Comparison of ENCODE assay signal across 1 cellular context in the genomic region with DNA sequence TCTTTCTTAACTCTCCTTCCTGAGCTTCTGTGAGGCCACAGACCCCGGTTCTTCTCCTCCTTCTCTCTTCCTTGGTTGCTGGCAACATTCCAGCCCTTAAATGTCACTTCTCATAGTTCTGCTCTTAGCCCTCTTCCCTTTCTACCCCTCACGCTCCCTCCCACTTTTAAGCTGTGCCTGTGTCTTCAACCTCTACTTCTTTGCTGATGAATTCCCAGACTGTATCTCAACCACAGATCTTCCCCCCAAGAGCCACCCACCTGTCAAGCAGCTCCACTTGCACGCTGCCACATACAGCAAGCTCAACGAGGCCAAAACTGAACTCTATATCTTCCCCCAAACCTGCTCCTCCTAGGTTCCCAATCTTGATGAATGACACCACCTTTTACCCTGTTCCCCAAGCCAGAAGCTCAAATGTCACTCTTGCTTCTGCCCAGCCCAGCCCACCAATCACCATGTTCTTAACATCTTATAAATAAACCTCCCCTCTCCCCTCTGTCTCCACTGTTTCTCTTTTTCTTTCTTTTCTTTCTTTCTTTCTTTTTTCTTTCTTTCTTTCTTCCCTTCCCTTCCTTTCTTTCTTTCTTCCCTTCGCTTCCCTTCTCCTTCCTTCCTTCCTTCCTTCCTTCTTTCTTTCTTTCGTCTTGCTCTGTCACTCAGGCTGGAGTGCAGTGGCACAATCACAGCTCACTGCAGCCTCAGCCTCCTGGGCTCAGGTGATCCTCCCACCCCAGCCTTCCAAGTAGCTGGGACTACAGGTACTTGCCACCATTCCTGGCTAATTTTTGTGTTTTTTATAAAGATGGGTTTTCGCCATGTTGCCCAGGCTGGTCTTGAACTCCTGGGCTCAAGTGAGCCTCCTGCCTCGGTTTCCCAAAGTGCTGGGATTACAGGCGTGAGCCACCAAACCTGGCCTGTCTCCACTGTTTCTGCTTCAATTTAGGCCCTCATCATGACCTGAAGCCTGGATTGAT.
TF ChIP-seq lines count a peak whose summit lies in the region.

No MANE protein-coding gene starts in this region.

TF ChIP-seq in K562, 482 proteins besides CTCF, POLR2A, EP300 and RAD21 (continued from another document and continues in another):
- no peak for TF ChIP-seq ZNF274 (IDR thresholded peaks at IDR 0.05; ENCODE audit: borderline replicate concordance, low read depth, low read length)
- no peak for TF ChIP-seq BCL6 (CRISPR knock-in tag; IDR thresholded peaks at IDR 0.05)
- TF ChIP-seq, protein P1, sequence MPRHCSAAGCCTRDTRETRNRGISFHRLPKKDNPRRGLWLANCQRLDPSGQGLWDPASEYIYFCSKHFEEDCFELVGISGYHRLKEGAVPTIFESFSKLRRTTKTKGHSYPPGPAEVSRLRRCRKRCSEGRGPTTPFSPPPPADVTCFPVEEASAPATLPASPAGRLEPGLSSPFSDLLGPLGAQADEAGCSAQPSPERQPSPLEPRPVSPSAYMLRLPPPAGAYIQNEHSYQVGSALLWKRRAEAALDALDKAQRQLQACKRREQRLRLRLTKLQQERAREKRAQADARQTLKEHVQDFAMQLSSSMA (CRISPR knock-in tag; IDR thresholded peaks at IDR 0.05) = no peak
- no peak for TF ChIP-seq CAMTA2 (CRISPR knock-in tag; conservative IDR thresholded peaks at IDR 0.05)
- no peak for TF ChIP-seq POU5F1 (IDR thresholded peaks at IDR 0.05; ENCODE audit: borderline replicate concordance, low read depth, low read length, partially characterized antibody)
- no peak for TF ChIP-seq HIVEP1 (CRISPR knock-in tag; IDR thresholded peaks at IDR 0.05)
- TF ChIP-seq, protein P2, sequence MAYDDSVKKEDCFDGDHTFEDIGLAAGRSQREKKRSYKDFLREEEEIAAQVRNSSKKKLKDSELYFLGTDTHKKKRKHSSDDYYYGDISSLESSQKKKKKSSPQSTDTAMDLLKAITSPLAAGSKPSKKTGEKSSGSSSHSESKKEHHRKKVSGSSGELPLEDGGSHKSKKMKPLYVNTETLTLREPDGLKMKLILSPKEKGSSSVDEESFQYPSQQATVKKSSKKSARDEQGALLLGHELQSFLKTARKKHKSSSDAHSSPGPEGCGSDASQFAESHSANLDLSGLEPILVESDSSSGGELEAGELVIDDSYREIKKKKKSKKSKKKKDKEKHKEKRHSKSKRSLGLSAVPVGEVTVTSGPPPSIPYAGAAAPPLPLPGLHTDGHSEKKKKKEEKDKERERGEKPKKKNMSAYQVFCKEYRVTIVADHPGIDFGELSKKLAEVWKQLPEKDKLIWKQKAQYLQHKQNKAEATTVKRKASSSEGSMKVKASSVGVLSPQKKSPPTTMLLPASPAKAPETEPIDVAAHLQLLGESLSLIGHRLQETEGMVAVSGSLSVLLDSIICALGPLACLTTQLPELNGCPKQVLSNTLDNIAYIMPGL (CRISPR knock-in tag; IDR thresholded peaks at IDR 0.05) = no peak
- TF ChIP-seq ZZZ3 (IDR thresholded peaks at IDR 0.05) = peak; percentile 54; the same call in 1 of the 2 replicates
- TF ChIP-seq ZNF3 (CRISPR knock-in tag; IDR thresholded peaks at IDR 0.05) = no peak
- no peak for TF ChIP-seq XRCC4 (IDR thresholded peaks at IDR 0.05; ENCODE audit: extremely low read depth, insufficient read depth, insufficient read length)
- no peak for TF ChIP-seq ZNF143 (CRISPR knock-in tag; IDR thresholded peaks at IDR 0.05)
- TF ChIP-seq ATF7 (IDR thresholded peaks at IDR 0.05) = peak; percentile 79
- TF ChIP-seq, protein P3, sequence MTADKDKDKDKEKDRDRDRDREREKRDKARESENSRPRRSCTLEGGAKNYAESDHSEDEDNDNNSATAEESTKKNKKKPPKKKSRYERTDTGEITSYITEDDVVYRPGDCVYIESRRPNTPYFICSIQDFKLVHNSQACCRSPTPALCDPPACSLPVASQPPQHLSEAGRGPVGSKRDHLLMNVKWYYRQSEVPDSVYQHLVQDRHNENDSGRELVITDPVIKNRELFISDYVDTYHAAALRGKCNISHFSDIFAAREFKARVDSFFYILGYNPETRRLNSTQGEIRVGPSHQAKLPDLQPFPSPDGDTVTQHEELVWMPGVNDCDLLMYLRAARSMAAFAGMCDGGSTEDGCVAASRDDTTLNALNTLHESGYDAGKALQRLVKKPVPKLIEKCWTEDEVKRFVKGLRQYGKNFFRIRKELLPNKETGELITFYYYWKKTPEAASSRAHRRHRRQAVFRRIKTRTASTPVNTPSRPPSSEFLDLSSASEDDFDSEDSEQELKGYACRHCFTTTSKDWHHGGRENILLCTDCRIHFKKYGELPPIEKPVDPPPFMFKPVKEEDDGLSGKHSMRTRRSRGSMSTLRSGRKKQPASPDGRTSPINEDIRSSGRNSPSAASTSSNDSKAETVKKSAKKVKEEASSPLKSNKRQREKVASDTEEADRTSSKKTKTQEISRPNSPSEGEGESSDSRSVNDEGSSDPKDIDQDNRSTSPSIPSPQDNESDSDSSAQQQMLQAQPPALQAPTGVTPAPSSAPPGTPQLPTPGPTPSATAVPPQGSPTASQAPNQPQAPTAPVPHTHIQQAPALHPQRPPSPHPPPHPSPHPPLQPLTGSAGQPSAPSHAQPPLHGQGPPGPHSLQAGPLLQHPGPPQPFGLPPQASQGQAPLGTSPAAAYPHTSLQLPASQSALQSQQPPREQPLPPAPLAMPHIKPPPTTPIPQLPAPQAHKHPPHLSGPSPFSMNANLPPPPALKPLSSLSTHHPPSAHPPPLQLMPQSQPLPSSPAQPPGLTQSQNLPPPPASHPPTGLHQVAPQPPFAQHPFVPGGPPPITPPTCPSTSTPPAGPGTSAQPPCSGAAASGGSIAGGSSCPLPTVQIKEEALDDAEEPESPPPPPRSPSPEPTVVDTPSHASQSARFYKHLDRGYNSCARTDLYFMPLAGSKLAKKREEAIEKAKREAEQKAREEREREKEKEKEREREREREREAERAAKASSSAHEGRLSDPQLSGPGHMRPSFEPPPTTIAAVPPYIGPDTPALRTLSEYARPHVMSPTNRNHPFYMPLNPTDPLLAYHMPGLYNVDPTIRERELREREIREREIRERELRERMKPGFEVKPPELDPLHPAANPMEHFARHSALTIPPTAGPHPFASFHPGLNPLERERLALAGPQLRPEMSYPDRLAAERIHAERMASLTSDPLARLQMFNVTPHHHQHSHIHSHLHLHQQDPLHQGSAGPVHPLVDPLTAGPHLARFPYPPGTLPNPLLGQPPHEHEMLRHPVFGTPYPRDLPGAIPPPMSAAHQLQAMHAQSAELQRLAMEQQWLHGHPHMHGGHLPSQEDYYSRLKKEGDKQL (CRISPR knock-in tag; IDR thresholded peaks at IDR 0.05; ENCODE audit: borderline replicate concordance) = no peak
- no peak for TF ChIP-seq ILK (tag; IDR thresholded peaks at IDR 0.05; ENCODE audit: borderline replicate concordance, low read depth)
- TF ChIP-seq CEBPB (tag; IDR thresholded peaks at IDR 0.05) = no peak
- TF ChIP-seq SUPT5H (IDR thresholded peaks at IDR 0.05) = no peak
- TF ChIP-seq ZC3H4 (CRISPR knock-in tag; IDR thresholded peaks at IDR 0.05; ENCODE audit: borderline replicate concordance) = no peak
- no peak for TF ChIP-seq SIN3A (IDR thresholded peaks at IDR 0.05; ENCODE audit: borderline replicate concordance in 2 of 2, control insufficient read depth in 1 of 2, low read depth in 2 of 2, low read length in 2 of 2)
- no peak for TF ChIP-seq MEF2A (IDR thresholded peaks at IDR 0.05; ENCODE audit: control insufficient read depth, low read depth, low read length)
- TF ChIP-seq SMC3 (conservative IDR thresholded peaks at IDR 0.05; ENCODE audit: insufficient read depth, low read depth, low read length) = no peak
- TF ChIP-seq CREB1 (IDR thresholded peaks at IDR 0.05) = no peak
- TF ChIP-seq CREB1 (CRISPR knock-in tag; IDR thresholded peaks at IDR 0.05) = no peak; the same call in 1 of the 2 replicates
- TF ChIP-seq NCOA1 (IDR thresholded peaks at IDR 0.05; ENCODE audit: low read depth) = peak; percentile 37; the same call in 1 of the 2 replicates
- TF ChIP-seq, protein P4, sequence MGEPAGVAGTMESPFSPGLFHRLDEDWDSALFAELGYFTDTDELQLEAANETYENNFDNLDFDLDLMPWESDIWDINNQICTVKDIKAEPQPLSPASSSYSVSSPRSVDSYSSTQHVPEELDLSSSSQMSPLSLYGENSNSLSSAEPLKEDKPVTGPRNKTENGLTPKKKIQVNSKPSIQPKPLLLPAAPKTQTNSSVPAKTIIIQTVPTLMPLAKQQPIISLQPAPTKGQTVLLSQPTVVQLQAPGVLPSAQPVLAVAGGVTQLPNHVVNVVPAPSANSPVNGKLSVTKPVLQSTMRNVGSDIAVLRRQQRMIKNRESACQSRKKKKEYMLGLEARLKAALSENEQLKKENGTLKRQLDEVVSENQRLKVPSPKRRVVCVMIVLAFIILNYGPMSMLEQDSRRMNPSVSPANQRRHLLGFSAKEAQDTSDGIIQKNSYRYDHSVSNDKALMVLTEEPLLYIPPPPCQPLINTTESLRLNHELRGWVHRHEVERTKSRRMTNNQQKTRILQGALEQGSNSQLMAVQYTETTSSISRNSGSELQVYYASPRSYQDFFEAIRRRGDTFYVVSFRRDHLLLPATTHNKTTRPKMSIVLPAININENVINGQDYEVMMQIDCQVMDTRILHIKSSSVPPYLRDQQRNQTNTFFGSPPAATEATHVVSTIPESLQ (CRISPR knock-in tag; IDR thresholded peaks at IDR 0.05) = no peak
- TF ChIP-seq, protein P5, sequence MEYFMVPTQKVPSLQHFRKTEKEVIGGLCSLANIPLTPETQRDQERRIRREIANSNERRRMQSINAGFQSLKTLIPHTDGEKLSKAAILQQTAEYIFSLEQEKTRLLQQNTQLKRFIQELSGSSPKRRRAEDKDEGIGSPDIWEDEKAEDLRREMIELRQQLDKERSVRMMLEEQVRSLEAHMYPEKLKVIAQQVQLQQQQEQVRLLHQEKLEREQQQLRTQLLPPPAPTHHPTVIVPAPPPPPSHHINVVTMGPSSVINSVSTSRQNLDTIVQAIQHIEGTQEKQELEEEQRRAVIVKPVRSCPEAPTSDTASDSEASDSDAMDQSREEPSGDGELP (CRISPR knock-in tag; IDR thresholded peaks at IDR 0.05; ENCODE audit: borderline replicate concordance) = 0 out of 2 replicates have a peak, but pooled peaks have one; percentile 26
- TF ChIP-seq HEY1 (CRISPR knock-in tag; IDR thresholded peaks at IDR 0.05; ENCODE audit: borderline replicate concordance) = no peak
- no peak for TF ChIP-seq NR3C1 (CRISPR knock-in tag; IDR thresholded peaks at IDR 0.05)
- no peak for TF ChIP-seq FOXJ3 (CRISPR knock-in tag; IDR thresholded peaks at IDR 0.05)
- peak; percentile 48; the same call in 1 of the 2 replicates for TF ChIP-seq FOSL1 (tag; conservative IDR thresholded peaks at IDR 0.05)
- TF ChIP-seq CHD4 (IDR thresholded peaks at IDR 0.05; ENCODE audit: insufficient read depth, insufficient replicate concordance, low read depth, low read length, poor library complexity, severe bottlenecking) = no peak
- no peak for TF ChIP-seq ZNF785 (CRISPR knock-in tag; IDR thresholded peaks at IDR 0.05)
- TF ChIP-seq NEUROD1 (IDR thresholded peaks at IDR 0.05; ENCODE audit: borderline replicate concordance, low read depth, low read length, partially characterized antibody) = no peak
- TF ChIP-seq, protein P6, sequence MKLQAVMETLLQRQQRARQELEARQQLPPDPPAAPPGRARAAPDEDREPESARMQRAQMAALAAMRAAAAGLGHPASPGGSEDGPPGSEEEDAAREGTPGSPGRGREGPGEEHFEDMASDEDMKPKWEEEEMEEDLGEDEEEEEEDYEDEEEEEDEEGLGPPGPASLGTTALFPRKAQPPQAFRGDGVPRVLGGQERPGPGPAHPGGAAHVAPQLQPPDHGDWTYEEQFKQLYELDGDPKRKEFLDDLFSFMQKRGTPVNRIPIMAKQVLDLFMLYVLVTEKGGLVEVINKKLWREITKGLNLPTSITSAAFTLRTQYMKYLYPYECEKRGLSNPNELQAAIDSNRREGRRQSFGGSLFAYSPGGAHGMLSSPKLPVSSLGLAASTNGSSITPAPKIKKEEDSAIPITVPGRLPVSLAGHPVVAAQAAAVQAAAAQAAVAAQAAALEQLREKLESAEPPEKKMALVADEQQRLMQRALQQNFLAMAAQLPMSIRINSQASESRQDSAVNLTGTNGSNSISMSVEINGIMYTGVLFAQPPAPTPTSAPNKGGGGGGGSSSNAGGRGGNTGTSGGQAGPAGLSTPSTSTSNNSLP (IDR thresholded peaks at IDR 0.05; ENCODE audit: borderline replicate concordance, low read depth, low read length) = no peak
- TF ChIP-seq HCFC1 (IDR thresholded peaks at IDR 0.05; ENCODE audit: low read depth, low read length) = no peak
- no peak for TF ChIP-seq PHF8 (IDR thresholded peaks at IDR 0.05; ENCODE audit: borderline replicate concordance, low read length)
- TF ChIP-seq CHD1 (IDR thresholded peaks at IDR 0.05; ENCODE audit: low read length) = no peak
- TF ChIP-seq DPF2 (IDR thresholded peaks at IDR 0.05) = peak; percentile 93
- peak; percentile 95 for TF ChIP-seq HDAC2 (IDR thresholded peaks at IDR 0.05)
- no peak; the same call in 1 of the 2 replicates for TF ChIP-seq ZFX (CRISPR knock-in tag; IDR thresholded peaks at IDR 0.05)
- 0 out of 2 replicates have a peak, but pooled peaks have one; percentile 17 for TF ChIP-seq BHLHE40 (IDR thresholded peaks at IDR 0.05; ENCODE audit: low read length)
- no peak for TF ChIP-seq ZNF584 (CRISPR knock-in tag; IDR thresholded peaks at IDR 0.05; ENCODE audit: low read depth)
- no peak; the same call in 1 of the 2 replicates for TF ChIP-seq ZNF76 (CRISPR knock-in tag; IDR thresholded peaks at IDR 0.05; ENCODE audit: borderline replicate concordance)
- TF ChIP-seq, protein P7, sequence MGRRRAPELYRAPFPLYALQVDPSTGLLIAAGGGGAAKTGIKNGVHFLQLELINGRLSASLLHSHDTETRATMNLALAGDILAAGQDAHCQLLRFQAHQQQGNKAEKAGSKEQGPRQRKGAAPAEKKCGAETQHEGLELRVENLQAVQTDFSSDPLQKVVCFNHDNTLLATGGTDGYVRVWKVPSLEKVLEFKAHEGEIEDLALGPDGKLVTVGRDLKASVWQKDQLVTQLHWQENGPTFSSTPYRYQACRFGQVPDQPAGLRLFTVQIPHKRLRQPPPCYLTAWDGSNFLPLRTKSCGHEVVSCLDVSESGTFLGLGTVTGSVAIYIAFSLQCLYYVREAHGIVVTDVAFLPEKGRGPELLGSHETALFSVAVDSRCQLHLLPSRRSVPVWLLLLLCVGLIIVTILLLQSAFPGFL (CRISPR knock-in tag; IDR thresholded peaks at IDR 0.05) = no peak
- TF ChIP-seq ATF1 (CRISPR knock-in tag; IDR thresholded peaks at IDR 0.05) = no peak
- peak; percentile 36; the same call in 1 of the 2 replicates for TF ChIP-seq ATF1 (tag; IDR thresholded peaks at IDR 0.05)
- TF ChIP-seq XRCC3 (IDR thresholded peaks at IDR 0.05) = no peak
- TF ChIP-seq RBM39 (optimal IDR thresholded peaks at IDR 0.05; ENCODE audit: low read depth, low read length) = peak; percentile 97
- TF ChIP-seq, protein P8, sequence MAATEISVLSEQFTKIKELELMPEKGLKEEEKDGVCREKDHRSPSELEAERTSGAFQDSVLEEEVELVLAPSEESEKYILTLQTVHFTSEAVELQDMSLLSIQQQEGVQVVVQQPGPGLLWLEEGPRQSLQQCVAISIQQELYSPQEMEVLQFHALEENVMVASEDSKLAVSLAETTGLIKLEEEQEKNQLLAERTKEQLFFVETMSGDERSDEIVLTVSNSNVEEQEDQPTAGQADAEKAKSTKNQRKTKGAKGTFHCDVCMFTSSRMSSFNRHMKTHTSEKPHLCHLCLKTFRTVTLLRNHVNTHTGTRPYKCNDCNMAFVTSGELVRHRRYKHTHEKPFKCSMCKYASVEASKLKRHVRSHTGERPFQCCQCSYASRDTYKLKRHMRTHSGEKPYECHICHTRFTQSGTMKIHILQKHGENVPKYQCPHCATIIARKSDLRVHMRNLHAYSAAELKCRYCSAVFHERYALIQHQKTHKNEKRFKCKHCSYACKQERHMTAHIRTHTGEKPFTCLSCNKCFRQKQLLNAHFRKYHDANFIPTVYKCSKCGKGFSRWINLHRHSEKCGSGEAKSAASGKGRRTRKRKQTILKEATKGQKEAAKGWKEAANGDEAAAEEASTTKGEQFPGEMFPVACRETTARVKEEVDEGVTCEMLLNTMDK (IDR thresholded peaks at IDR 0.05; ENCODE audit: borderline replicate concordance, insufficient read depth, low read depth, low read length, poor library complexity, severe bottlenecking) = no peak
- TF ChIP-seq MAFG (tag; conservative IDR thresholded peaks at IDR 0.05) = no peak
